8 cellular contexts compared by ENCODE assay signal in the genomic region with DNA sequence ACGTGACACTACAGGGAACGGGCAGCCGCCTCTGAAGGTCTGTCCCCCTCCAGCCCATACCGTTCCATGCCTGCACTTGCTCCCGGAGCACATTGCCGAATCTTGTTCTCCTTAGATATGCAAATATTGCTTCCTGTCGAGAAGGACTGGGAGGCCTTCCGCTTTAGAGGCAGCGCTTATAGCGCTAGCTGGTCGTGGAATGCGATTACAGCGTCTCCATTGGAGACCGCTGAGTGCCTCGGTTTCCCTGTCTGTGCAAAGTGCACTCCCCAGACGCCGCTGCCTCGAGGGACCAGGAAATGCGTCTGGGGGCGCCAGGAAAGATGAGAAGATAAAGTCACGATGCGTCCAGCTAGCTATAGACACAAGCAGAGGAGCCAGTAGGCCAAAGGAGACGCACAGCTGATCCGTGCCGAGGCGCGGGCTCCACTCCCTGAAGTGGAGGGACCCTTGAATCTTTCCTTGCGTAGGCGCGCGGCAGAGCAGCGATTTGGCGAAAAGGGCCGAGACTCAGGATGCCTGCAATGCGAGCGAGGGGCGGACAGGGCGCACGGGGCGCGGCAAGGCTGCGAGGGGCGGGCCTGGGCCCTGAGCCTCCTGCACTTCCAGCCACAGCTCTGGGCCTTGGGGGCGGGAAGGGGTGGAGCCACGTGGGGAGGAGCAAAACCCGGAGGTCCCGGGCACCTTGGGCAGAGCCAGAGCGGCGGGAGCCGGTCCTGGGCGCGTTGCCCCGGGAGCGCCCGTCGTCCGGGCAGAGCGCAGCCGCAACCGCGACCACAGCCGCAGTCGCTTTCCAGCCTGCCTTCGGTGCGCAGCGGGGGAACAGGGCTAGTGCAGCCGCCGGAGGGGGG. TPM values are rescaled to one million over a fixed set of nuclear protein-coding genes. Genes with fewer than 3 reads are reported as not detected.
DNase-seq lines count a peak whose midpoint lies in the region; ATAC-seq and TF ChIP-seq lines count a peak whose summit lies in the region.

A gene (plus strand): TSS at position 692 of the 851 bp plus-strand sequence. CDS start 261 bp downstream, outside the sequence.

- H3K9ac ChIP-seq in duodenal mucosa (ENCODE audit: low read depth in 1 of 2, low read length in 2 of 2) = peak within 1 kb of the TSS; percentile 32 to 39

- H3K9me3 ChIP-seq in duodenal mucosa (ENCODE audit: control insufficient read depth in 1 of 2, low read length in 2 of 2) (no peaks in the 10 kb centered on the region), lower lobe of right lung (no peaks in the 10 kb centered on the region), upper lobe of left lung (no peaks in the 10 kb centered on the region)

- TF ChIP-seq POLR2A in upper lobe of left lung (IDR thresholded peaks at IDR 0.05) = peak in 3 of 4 donors; percentile 23 to 84 (median 43)

- no peak for TF ChIP-seq EP300 in upper lobe of left lung (IDR thresholded peaks at IDR 0.05)

- ATAC-seq in lower lobe of right lung = peak; percentile 94 to 96
- peak; percentile 79 to 94 for ATAC-seq in upper lobe of left lung (ENCODE audit: low FRiP score in 2 of 2)
- no peak for ATAC-seq in HG03571 (IDR thresholded peaks at IDR 0.05; ENCODE audit: unreplicated experiment)

- H3K4me1 ChIP-seq in duodenal mucosa (ENCODE audit: control insufficient read depth in 1 of 2, insufficient read depth in 2 of 2, low read length in 2 of 2) = peaks cover 46 to 68% of the 10 kb centered on the region in 2 donors
- H3K4me1 ChIP-seq in lower lobe of right lung = peaks cover 26% of the 10 kb centered on the region
- H3K4me1 ChIP-seq in upper lobe of left lung = peaks cover 18 to 32% (median 23%) of the 10 kb centered on the region in 4 donors

- TF ChIP-seq CTCF in GM20000 (IDR thresholded peaks at IDR 0.05; ENCODE audit: extremely low read depth, missing control alignments) = no peak
- no peak for TF ChIP-seq CTCF in lower lobe of right lung (IDR thresholded peaks at IDR 0.05)
- TF ChIP-seq CTCF in upper lobe of left lung (IDR thresholded peaks at IDR 0.05) = no peak

- H3K36me3 ChIP-seq in duodenal mucosa (ENCODE audit: control insufficient read depth in 1 of 2, insufficient read depth in 2 of 2, low read length in 2 of 2) (no peaks in the 10 kb centered on the region), lower lobe of right lung (no peaks in the 10 kb centered on the region), upper lobe of left lung (no peaks in the 10 kb centered on the region)

- H3K27ac ChIP-seq in duodenal mucosa (ENCODE audit: low read depth, low read length) (no peak within 1 kb of the TSS), lower lobe of right lung (peak within 1 kb of the TSS; percentile 56), upper lobe of left lung (peak within 1 kb of the TSS; percentile 45 to 71 (median 65))

- H3K27me3 ChIP-seq in duodenal mucosa (ENCODE audit: control insufficient read depth in 1 of 2, insufficient read depth in 2 of 2, low read length in 2 of 2) (peaks cover 12 to 20% of the 10 kb centered on the region in 2 donors), lower lobe of right lung (ENCODE audit: low read depth) (peaks cover 75% of the 10 kb centered on the region), upper lobe of left lung (peaks cover 0 to 25% (median 12%) of the 10 kb centered on the region in 4 donors)

- H3K4me3 ChIP-seq in duodenal mucosa (ENCODE audit: low read depth in 1 of 2, low read length in 2 of 2) (peak within 1 kb of the TSS; percentile 59 to 69), lower lobe of right lung (peak within 1 kb of the TSS; percentile 51), upper lobe of left lung (peak within 1 kb of the TSS; percentile 6 to 47 (median 40))

- intact Hi-C loops in lower lobe of right lung (cut with DNase I) = no loop called here

- DNase-seq in AG08396 (ENCODE audit: low spot score) = peak; percentile 39
- peak; percentile 12 for DNase-seq in GM20000 (ENCODE audit: low spot score)
- DNase-seq in NCI-H774 (lab: John Stamatoyannopoulos, UW) = peak; percentile 88
- peak; percentile 90 for DNase-seq in lower lobe of right lung
- DNase-seq in upper lobe of left lung = peak; percentile 90 to 92
- no peak for DNase-seq in cerebellar nuclear complex (lab: John Stamatoyannopoulos, UW)

- 5 to 16% methylated on average over 15 to 42 of the region's 68 CpGs for WGBS in upper lobe of left lung, 2 donors

RNA-seq across cellular contexts. Expression of the gene that starts here (rescaled TPM):
- total RNA-seq in lower lobe of right lung (4.3 TPM), upper lobe of left lung (1 to 10 TPM; 2.0 to 9.6 (median 4.7) TPM)

Comparison
In these comparisons a context has a peak if more than half of its experiments do, and no peak if none do; other contexts are left out.
1. DNase-seq: peak in AG08396 (single experiment), GM20000 (single experiment), NCI-H774 (single experiment), lower lobe of right lung (single experiment) and upper lobe of left lung (2 of 2); none in cerebellar nuclear complex (0 of 2).
2. Peak in every context shown above with its lines, with median percentiles within 50 percentile points of each other: H3K4me3 ChIP-seq.